8 cellular contexts compared by ENCODE assay signal in genomic region chr18:46097378-46097852, GRCh38. TPM values are rescaled to one million over a fixed set of nuclear protein-coding genes. Genes with fewer than 3 reads are reported as not detected.
DNase-seq lines count a peak whose midpoint lies in the region; ATAC-seq and TF ChIP-seq lines count a peak whose summit lies in the region.

No MANE protein-coding gene starts in this region.

- H3K27me3 Mint-ChIP-seq in CD14-positive monocyte (ENCODE audit: low read depth in 3 of 3), result no peaks in the 10 kb centered on the region

- no peak for TF ChIP-seq CTCF in CD14-positive monocyte (IDR thresholded peaks at IDR 0.05)
- TF ChIP-seq CTCF in HL-60 (IDR thresholded peaks at IDR 0.05; ENCODE audit: insufficient read depth, low read length), result no peak
- no peak for TF ChIP-seq CTCF in ascending aorta (IDR thresholded peaks at IDR 0.05)
- no peak for TF ChIP-seq CTCF in kidney epithelial cell (IDR thresholded peaks at IDR 0.05; ENCODE audit: insufficient read depth, low read length, poor library complexity, severe bottlenecking)

- DNase-seq in CD14-positive monocyte (ENCODE audit: low spot score) (no peak), HL-60 (ENCODE audit: low read depth in 1 of 2, low spot score in 1 of 2) (no peak), ascending aorta (ENCODE audit: low spot score in 2 of 2) (no peak), kidney epithelial cell (ENCODE audit: low read depth) (no peak), superior temporal gyrus (ENCODE audit: extremely low spot score) (peak; percentile 57), inferior parietal cortex (ENCODE audit: extremely low spot score) (no peak)
- DNase-seq in activated CD4-positive, alpha-beta T cell treated with anti-CD3 and anti-CD28 coated beads for 4 hours, result no peak

- H3K27me3 ChIP-seq in HL-60 (ENCODE audit: insufficient read depth, poor library complexity, severe bottlenecking) (no peaks in the 10 kb centered on the region), ascending aorta (no peaks in the 10 kb centered on the region), kidney epithelial cell (ENCODE audit: control insufficient read depth, insufficient read depth, low read length) (no peaks in the 10 kb centered on the region)

- H3K27ac Mint-ChIP-seq in CD14-positive monocyte, result peak overlapping the region; percentile 94 to 98 (median 97)

- H3K27ac ChIP-seq in HL-60 (replicated peaks) (peak overlapping the region; percentile 95), ascending aorta (peak overlapping the region; percentile 72 to 82)

- H3K36me3 Mint-ChIP-seq in CD14-positive monocyte, result peaks cover 16 to 31% of the 10 kb centered on the region in 2 donors

- intact Hi-C loops in CD14-positive monocyte (cut with micrococcal nuclease) (no loop called here), ascending aorta (cut with DNase I) (loop anchor here (5.0 kb wide), 1 partner anchor 75 kb away; a partner anchor contains a TSS)

- peaks cover 0 to 2% (median 0%) of the 10 kb centered on the region in 7 donors for H3K9me3 Mint-ChIP-seq in CD14-positive monocyte

- peaks cover 17 to 23% of the 10 kb centered on the region in 2 donors for H3K36me3 ChIP-seq in ascending aorta
- H3K36me3 ChIP-seq in kidney epithelial cell (ENCODE audit: control insufficient read depth, insufficient read depth, low read length), result no peaks in the 10 kb centered on the region

- H3K4me3 ChIP-seq in HL-60 (replicated peaks; ENCODE audit: insufficient read depth, low read length) (peak overlapping the region; percentile 83), ascending aorta (peak overlapping the region; percentile 84 to 91), kidney epithelial cell (ENCODE audit: low read depth, low read length) (peak overlapping the region; percentile 87)

- H3K4me1 ChIP-seq in ascending aorta, result peaks cover 3 to 22% of the 10 kb centered on the region in 2 donors

- ATAC-seq in GM21381 (IDR thresholded peaks at IDR 0.05; ENCODE audit: unreplicated experiment), result peak; percentile 20

- H3K9me3 ChIP-seq in ascending aorta, result no peaks in the 10 kb centered on the region

- peak overlapping the region; percentile 90 to 95 for H3K4me3 Mint-ChIP-seq in CD14-positive monocyte

- H3K4me1 Mint-ChIP-seq in CD14-positive monocyte, result peaks cover 20% of the 10 kb centered on the region

RNA-seq across cellular contexts. Expression of gene ATP5F1A, which starts 0.7 kb away (rescaled TPM):
- 100 to 1,000 TPM; 524 to 553 TPM for polyA plus RNA-seq in CD14-positive monocyte
- 273 TPM for total RNA-seq in ascending aorta
- 360 and 364 TPM in 2 replicates for total RNA-seq in kidney epithelial cell

RNA-seq across cellular contexts. Expression of gene HAUS1, which starts 6.8 kb away (rescaled TPM):
- 10 to 100 TPM; 34.6 to 50.4 TPM for polyA plus RNA-seq in CD14-positive monocyte
- total RNA-seq in ascending aorta (5.0 TPM), kidney epithelial cell (28.8 and 36.3 TPM in 2 replicates)

RNA-seq across cellular contexts. Expression of gene PSTPIP2, which starts 25.4 kb away (rescaled TPM):
- 10 to 100 TPM; 35.0 to 42.3 TPM for polyA plus RNA-seq in CD14-positive monocyte
- 1.6 TPM for total RNA-seq in ascending aorta
- 11.2 and 14.2 TPM in 2 replicates for total RNA-seq in kidney epithelial cell
